Comparison of ENCODE assay signal across 8 cellular contexts in genomic region chr9:120531683-120532300, GRCh38. TPM values are rescaled to one million over a fixed set of nuclear protein-coding genes. Genes with fewer than 3 reads are reported as not detected.
DNase-seq lines count a peak whose midpoint lies in the region; ATAC-seq and TF ChIP-seq lines count a peak whose summit lies in the region.

No MANE protein-coding gene starts in this region.

- H4K20me1 ChIP-seq in DOHH2 (ENCODE audit: control insufficient read depth, insufficient read depth, low read depth, low read length), result no peaks in the 10 kb centered on the region
- H4K20me1 ChIP-seq in IMR-90 (ENCODE audit: insufficient read depth, low read length), result no peaks in the 10 kb centered on the region
- H4K20me1 ChIP-seq in smooth muscle cell (ENCODE audit: low read depth), result no peaks in the 10 kb centered on the region

- TF ChIP-seq CTCF in DOHH2 (IDR thresholded peaks at IDR 0.05; ENCODE audit: low read depth, low read length, poor library complexity, severe bottlenecking) (peak; percentile 38), IMR-90 (conservative IDR thresholded peaks at IDR 0.05; ENCODE audit: low read depth, low read length) (peak; percentile 55), smooth muscle cell (IDR thresholded peaks at IDR 0.05; ENCODE audit: borderline replicate concordance, insufficient read depth, poor library complexity, severe bottlenecking) (peak; percentile 44)

- H2AK9ac ChIP-seq in IMR-90 (replicated peaks; ENCODE audit: low read depth, low read length, poor library complexity), result no peak overlapping the region

- H3K4me3 ChIP-seq in DOHH2 (ENCODE audit: low read length), result no peak overlapping the region
- no peak overlapping the region for H3K4me3 ChIP-seq in IMR-90 (ENCODE audit: insufficient read depth, low read depth, low read length)
- H3K4me3 ChIP-seq in smooth muscle cell, result no peak overlapping the region

- H3K9ac ChIP-seq in IMR-90 (ENCODE audit: low read depth, low read length), result no peak overlapping the region
- no peak overlapping the region for H3K9ac ChIP-seq in smooth muscle cell (ENCODE audit: low read depth)

- peak; percentile 77 for ATAC-seq in IMR-90 (ENCODE audit: low read depth)

- H2AFZ ChIP-seq in IMR-90 (replicated peaks; ENCODE audit: low read length, poor library complexity) (no peak overlapping the region), smooth muscle cell (ENCODE audit: low read depth) (no peak overlapping the region)

- H3K4ac ChIP-seq in IMR-90 (ENCODE audit: low read depth, low read length), result no peak overlapping the region

- H2BK15ac ChIP-seq in IMR-90 (ENCODE audit: low read depth, low read length), result no peak overlapping the region

- H3K79me2 ChIP-seq in DOHH2 (ENCODE audit: control insufficient read depth, low read length) (no peaks in the 10 kb centered on the region), smooth muscle cell (ENCODE audit: low read depth) (no peaks in the 10 kb centered on the region)

- no peak overlapping the region for H3K18ac ChIP-seq in IMR-90 (ENCODE audit: low read depth, low read length)

- H3K9me2 ChIP-seq in DOHH2 (replicated peaks; ENCODE audit: control insufficient read depth, low read length), result no peaks in the 10 kb centered on the region

- no peak overlapping the region for H4K8ac ChIP-seq in IMR-90 (ENCODE audit: low read depth in 2 of 2, low read length in 2 of 2)

- no peak overlapping the region for H2BK5ac ChIP-seq in IMR-90 (ENCODE audit: low read depth, low read length, poor library complexity, severe bottlenecking)

- CTCF ChIA-PET in IMR-90 (lab: Yijun Ruan, JAX), result interaction anchor here (0.7 to 1.4 kb wide), 4 partner anchors 11 to 974 kb away, joined by 3 to 7 read pairs (median 5); no protein-coding TSS in a partner anchor

- H3K23ac ChIP-seq in IMR-90 (ENCODE audit: low read depth, low read length), result no peak overlapping the region

- H3K56ac ChIP-seq in IMR-90 (ENCODE audit: extremely low read depth, insufficient read depth, low read length), result no peak overlapping the region

- H3K4me1 ChIP-seq in DOHH2 (ENCODE audit: control insufficient read depth, low read length), result no peaks in the 10 kb centered on the region
- no peaks in the 10 kb centered on the region for H3K4me1 ChIP-seq in IMR-90 (ENCODE audit: control insufficient read depth, insufficient read depth, low read length)
- no peaks in the 10 kb centered on the region for H3K4me1 ChIP-seq in smooth muscle cell (ENCODE audit: low read depth)

- in situ Hi-C loops in IMR-90 (cut with MboI; ENCODE audit: low sequenced_read_pairs), result no loop called here

- intact Hi-C loops in IMR-90 (cut with micrococcal nuclease), result loop anchor here (1.0 to 5.0 kb wide), 2 partner anchors 569 to 975 kb away; no protein-coding TSS in a partner anchor

- H2BK20ac ChIP-seq in IMR-90 (ENCODE audit: low read depth, low read length), result no peak overlapping the region

- H3K27ac ChIP-seq in DOHH2 (ENCODE audit: low read depth, low read length) (no peak overlapping the region), IMR-90 (ENCODE audit: insufficient read depth, low read length) (no peak overlapping the region), smooth muscle cell (ENCODE audit: low read depth) (no peak overlapping the region)

- dilution Hi-C loops in IMR-90 (cut with HindIII; ENCODE audit: low sequenced_read_pairs, unreplicated experiment), result no loop called here

- H2AK5ac ChIP-seq in IMR-90 (ENCODE audit: low read depth, low read length), result no peak overlapping the region

- H4K91ac ChIP-seq in IMR-90 (ENCODE audit: insufficient read depth, low read depth, low read length), result no peak overlapping the region

- WGBS in IMR-90 (ENCODE audit: extremely low coverage in 2 of 2, insufficient read length in 1 of 2), 2 experiments, result no CpG with 5 or more reads among the region's 2 CpGs
- 69% methylated on average over 2 of the region's 2 CpGs for WGBS in smooth muscle cell (ENCODE audit: low lambda C conversion rate)

- H4K5ac ChIP-seq in IMR-90 (ENCODE audit: low read depth, low read length), result no peak overlapping the region

- TF ChIP-seq POLR2A in IMR-90 (IDR thresholded peaks at IDR 0.05; ENCODE audit: low read depth, low read length), result no peak

- DNase-seq in IMR-90 (peak; percentile 32), RPMI7951 (ENCODE audit: low read depth) (peak; percentile 17), fibroblast of the conjunctiva (ENCODE audit: low read depth) (peak; percentile 16), smooth muscle cell (lab: John Stamatoyannopoulos, UW; ENCODE audit: unreplicated experiment) (no peak), NOMO-1 treated with DMSO at 0.1 percent for 48 hours (lab: John Stamatoyannopoulos, UW; ENCODE audit: unreplicated experiment) (no peak), GDM1 (lab: John Stamatoyannopoulos, UW) (no peak), foreskin melanocyte (no peak)

- H3F3A ChIP-seq in DOHH2 (ENCODE audit: control insufficient read depth, insufficient read depth) (no peaks in the 10 kb centered on the region), smooth muscle cell (ENCODE audit: low read depth) (no peaks in the 10 kb centered on the region)

- H3K36me3 ChIP-seq in DOHH2 (ENCODE audit: control insufficient read depth, low read length), result peaks cover 83% of the 10 kb centered on the region
- peaks cover 31% of the 10 kb centered on the region for H3K36me3 ChIP-seq in IMR-90 (ENCODE audit: control insufficient read depth, insufficient read depth, low read length)
- no peaks in the 10 kb centered on the region for H3K36me3 ChIP-seq in smooth muscle cell (ENCODE audit: low read depth)

- TF ChIP-seq RAD21 in IMR-90 (IDR thresholded peaks at IDR 0.05; ENCODE audit: low read length), result peak; percentile 61

- H3K27me3 ChIP-seq in DOHH2 (ENCODE audit: control insufficient read depth, low read length), result no peaks in the 10 kb centered on the region
- H3K27me3 ChIP-seq in IMR-90 (ENCODE audit: control insufficient read depth, insufficient read depth, low read length), result no peaks in the 10 kb centered on the region
- no peaks in the 10 kb centered on the region for H3K27me3 ChIP-seq in smooth muscle cell (ENCODE audit: low read depth)

- H3K14ac ChIP-seq in IMR-90 (replicated peaks; ENCODE audit: low read depth, low read length), result no peak overlapping the region

- no peaks in the 10 kb centered on the region for H3K9me3 ChIP-seq in DOHH2 (ENCODE audit: control insufficient read depth, insufficient read depth, low read length)
- no peaks in the 10 kb centered on the region for H3K9me3 ChIP-seq in IMR-90 (ENCODE audit: control insufficient read depth, insufficient read depth, low read length)
- H3K9me3 ChIP-seq in smooth muscle cell (replicated peaks; ENCODE audit: low read depth), result no peaks in the 10 kb centered on the region

- H3K79me1 ChIP-seq in IMR-90 (ENCODE audit: low read depth in 1 of 2, low read length in 2 of 2), result no peaks in the 10 kb centered on the region; a peak in 1 of 4 replicates

- POLR2A ChIA-PET in IMR-90 (lab: Charles Lee; ENCODE audit: unreplicated experiment), result no interaction called here

- no TSS peak for BruUV-seq in IMR-90 (replicated peaks; lab: Mats Ljungman, UMichigan)

- H2BK120ac ChIP-seq in IMR-90 (ENCODE audit: low read depth, low read length), result no peak overlapping the region

- H3K9me1 ChIP-seq in IMR-90 (ENCODE audit: insufficient read depth, low read length), result peaks cover 3% of the 10 kb centered on the region; the same call in 1 of the 2 replicates

- H3K4me2 ChIP-seq in DOHH2 (ENCODE audit: low read length), result no peak overlapping the region
- no peak overlapping the region for H3K4me2 ChIP-seq in IMR-90 (ENCODE audit: low read depth, low read length)
- no peak overlapping the region for H3K4me2 ChIP-seq in smooth muscle cell

TF ChIP-seq in IMR-90, 13 proteins besides CTCF, POLR2A, EP300 and RAD21:
- TF ChIP-seq RCOR1 (IDR thresholded peaks at IDR 0.05; ENCODE audit: insufficient replicate concordance, low read length), result no peak
- peak; percentile 28; the same call in 1 of the 2 replicates for TF ChIP-seq SMC3 (IDR thresholded peaks at IDR 0.05; ENCODE audit: low read depth, low read length)
- TF ChIP-seq MAFK (IDR thresholded peaks at IDR 0.05; ENCODE audit: low read depth, low read length), result no peak
- no peak for TF ChIP-seq RFX5 (IDR thresholded peaks at IDR 0.05; ENCODE audit: low read depth, low read length)
- no peak for TF ChIP-seq CEBPB (IDR thresholded peaks at IDR 0.05; ENCODE audit: low read depth, low read length)

RNA-seq across cellular contexts. Expression of gene CDK5RAP2, which starts 48.2 kb away (rescaled TPM):
- total RNA-seq in IMR-90 (2012; rRNA removed) (29.4 and 31.7 TPM in 2 replicates), smooth muscle cell (33.7 and 38.5 TPM in 2 replicates)
- polyA plus RNA-seq in IMR-90 (2012; rRNA removed) (27.9 and 29.5 TPM in 2 replicates), smooth muscle cell (32.2 and 38.3 TPM in 2 replicates)
- 17.2 TPM in 2 replicates for polyA plus RNA-seq in IMR-90 (2012; cell fraction: cytosol; rRNA removed)
- 44.6 and 59.8 TPM in 2 replicates for polyA plus RNA-seq in IMR-90 (2012; cell fraction: nucleus; rRNA removed; ENCODE audit: low replicate concordance)
- 38.2 and 42.1 TPM in 2 replicates for total RNA-seq in RPMI7951 (2014; rRNA removed; shearing (Covaris generic))

Comparison
In these comparisons a context has a peak if more than half of its experiments do, and no peak if none do; other contexts are left out.
1. DNase-seq: peak in IMR-90 (single experiment), RPMI7951 (single experiment) and fibroblast of the conjunctiva (single experiment); none in smooth muscle cell (single experiment), NOMO-1 treated with DMSO at 0.1 percent for 48 hours (single experiment), GDM1 (single experiment) and foreskin melanocyte (single experiment).
2. Peak in every context shown above with its lines, with median percentiles within 50 percentile points of each other: CTCF ChIP-seq.